Comparison of ENCODE assay signal across 8 cellular contexts in the genomic region with DNA sequence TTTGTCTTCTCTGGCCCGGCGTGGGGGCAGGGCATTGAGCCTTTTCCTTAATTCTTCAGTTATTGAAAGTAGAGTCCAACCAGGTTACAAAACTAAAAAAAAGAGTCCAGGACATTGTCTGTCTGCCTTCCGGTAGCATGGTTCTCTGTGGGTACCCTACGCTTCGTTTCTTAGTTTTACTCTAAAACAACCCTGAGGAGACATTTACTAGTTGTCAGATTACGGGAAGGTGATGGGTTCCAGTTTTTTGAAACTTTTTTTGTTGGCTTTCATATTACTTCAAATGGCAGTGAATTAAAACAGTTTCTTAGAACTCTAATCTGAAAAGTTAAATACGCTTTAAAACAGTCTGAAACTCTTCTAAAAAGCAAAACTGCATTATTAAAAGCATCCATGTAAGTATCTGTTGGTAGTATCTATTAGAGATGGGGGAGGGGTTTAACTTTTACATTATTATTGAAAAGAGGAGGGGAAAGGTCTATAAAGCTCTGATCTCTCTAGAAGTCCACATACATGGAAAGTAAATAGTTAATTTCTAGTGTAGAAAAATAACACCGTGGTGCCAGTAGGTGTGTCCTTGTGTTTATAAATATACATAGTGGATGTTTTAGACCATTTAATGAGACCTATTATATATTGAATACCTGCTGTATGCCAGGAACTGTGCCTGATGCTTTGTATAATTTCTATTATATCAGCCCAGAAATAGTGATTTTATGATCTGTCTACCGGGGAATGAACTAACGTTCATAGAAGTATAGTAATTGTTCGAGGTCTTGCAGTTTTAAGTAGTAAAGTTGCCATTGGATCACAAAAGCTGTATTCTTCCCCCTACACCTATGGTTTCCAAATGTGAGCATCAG. TPM values are rescaled to one million over a fixed set of nuclear protein-coding genes. Genes with fewer than 3 reads are reported as not detected.
A peak's percentile ranks its signal among the peaks of the same experiment; 100 is the strongest.
DNase-seq lines count a peak whose midpoint lies in the region; ATAC-seq and TF ChIP-seq lines count a peak whose summit lies in the region.

No MANE protein-coding gene starts in this region.

- peak overlapping the region; percentile 99 for H3K27ac ChIP-seq in layer of hippocampus (ENCODE audit: low read depth, low read length)
- H3K27ac ChIP-seq in temporal lobe (ENCODE audit: low read depth, low read length) = peak overlapping the region; percentile 98

- no peak for TF ChIP-seq CTCF in astrocyte of the spinal cord (IDR thresholded peaks at IDR 0.05; ENCODE audit: low read depth, low read length)

- H3K36me3 ChIP-seq in ES-I3 (ENCODE audit: insufficient read depth, low read length) = no peaks in the 10 kb centered on the region

- peaks cover 6% of the 10 kb centered on the region; the same call in 1 of the 2 replicates for H3K4me1 ChIP-seq in ES-I3 (ENCODE audit: insufficient read depth, low read length)

- H3K4me3 ChIP-seq in astrocyte of the spinal cord (ENCODE audit: low read depth, low read length) = peak overlapping the region; percentile 92

- in situ Hi-C loops in astrocyte of the spinal cord (cut with HindIII; ENCODE audit: low sequenced_read_pairs) = no loop called here

- H3K9ac ChIP-seq in ES-I3 (ENCODE audit: low read depth, low read length) = peak overlapping the region; percentile 99

- no peak for ATAC-seq in GM21360 (IDR thresholded peaks at IDR 0.05; ENCODE audit: unreplicated experiment)
- no peak for ATAC-seq in HG03432 (IDR thresholded peaks at IDR 0.05; ENCODE audit: unreplicated experiment)

- H3K27me3 ChIP-seq in layer of hippocampus (ENCODE audit: control insufficient read depth, insufficient read depth, low read length) = no peaks in the 10 kb centered on the region

- DNase-seq in NAMALWA (ENCODE audit: low spot score) = peak; percentile 53
- peak; percentile 32 for DNase-seq in astrocyte of the spinal cord (ENCODE audit: low read depth, low spot score)
- DNase-seq in KG1 (lab: John Stamatoyannopoulos, UW) = no peak

- H3K9me3 ChIP-seq in ES-I3 (ENCODE audit: control insufficient read depth, insufficient read depth, low read length) = no peaks in the 10 kb centered on the region

RNA-seq across cellular contexts. Expression of a gene that starts 2.3 kb away (rescaled TPM):
- 21.6 TPM for total RNA-seq in temporal lobe

RNA-seq across cellular contexts. Expression of a gene that starts 38.2 kb away (rescaled TPM):
- 42.8 TPM for total RNA-seq in temporal lobe
